Comparison of ENCODE assay signal across 2 cellular contexts in genomic region chr16:85367485-85367884, GRCh38.
TF ChIP-seq lines count a peak whose summit lies in the region.

No MANE protein-coding gene starts in this region.

TF ChIP-seq in IMR-90, 13 proteins besides CTCF, POLR2A, EP300 and RAD21:
- 0 out of 2 replicates have a peak, but pooled peaks have one; percentile 18 for TF ChIP-seq RFX5 (IDR thresholded peaks at IDR 0.05; ENCODE audit: low read depth, low read length)
- TF ChIP-seq, protein P1, sequence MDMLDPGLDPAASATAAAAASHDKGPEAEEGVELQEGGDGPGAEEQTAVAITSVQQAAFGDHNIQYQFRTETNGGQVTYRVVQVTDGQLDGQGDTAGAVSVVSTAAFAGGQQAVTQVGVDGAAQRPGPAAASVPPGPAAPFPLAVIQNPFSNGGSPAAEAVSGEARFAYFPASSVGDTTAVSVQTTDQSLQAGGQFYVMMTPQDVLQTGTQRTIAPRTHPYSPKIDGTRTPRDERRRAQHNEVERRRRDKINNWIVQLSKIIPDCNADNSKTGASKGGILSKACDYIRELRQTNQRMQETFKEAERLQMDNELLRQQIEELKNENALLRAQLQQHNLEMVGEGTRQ (IDR thresholded peaks at IDR 0.05; ENCODE audit: low read depth, low read length) = no peak

TF ChIP-seq in H1, 55 proteins besides CTCF, POLR2A, EP300 and RAD21:
- TF ChIP-seq CHD7 (IDR thresholded peaks at IDR 0.05; ENCODE audit: insufficient replicate concordance, low read length) (no peak), KDM1A (IDR thresholded peaks at IDR 0.05; ENCODE audit: borderline replicate concordance, low read length) (0 out of 2 replicates have a peak, but pooled peaks have one; percentile 30)
TF ChIP-seq in H1: peak in this region for 1.
